In genomic region chr7:131691454-131692130, GRCh38 we compare ENCODE assay signal across 2 cellular contexts.
TF ChIP-seq lines count a peak whose summit lies in the region.

No MANE protein-coding gene starts in this region.

TF ChIP-seq in HEK293, 187 proteins besides CTCF, POLR2A, EP300 and RAD21:
- TF ChIP-seq PRDM2 (tag by site-specific recombination; IDR thresholded peaks at IDR 0.05; ENCODE audit: borderline replicate concordance) (no peak), ZXDB (tag by site-specific recombination; IDR thresholded peaks at IDR 0.05) (no peak), ZSCAN4 (tag by site-specific recombination; IDR thresholded peaks at IDR 0.05) (no peak), ZNF654 (tag by site-specific recombination; IDR thresholded peaks at IDR 0.05; ENCODE audit: low read depth) (no peak), SCRT2 (tag by site-specific recombination; IDR thresholded peaks at IDR 0.05) (peak; percentile 57; the same call in 1 of the 2 replicates)
TF ChIP-seq in HEK293: peak in this region for 1.

TF ChIP-seq in SK-N-SH, 30 proteins besides CTCF, POLR2A, EP300 and RAD21:
- no peak for TF ChIP-seq NFIC (IDR thresholded peaks at IDR 0.05; ENCODE audit: borderline replicate concordance)
- no peak for TF ChIP-seq TEAD4 (IDR thresholded peaks at IDR 0.05; ENCODE audit: borderline replicate concordance, insufficient read depth)
- no peak for TF ChIP-seq NRF1 (IDR thresholded peaks at IDR 0.05; ENCODE audit: low read depth, low read length)
- TF ChIP-seq MEF2A (IDR thresholded peaks at IDR 0.05; ENCODE audit: borderline replicate concordance, low read depth) = no peak
- TF ChIP-seq GATA2 (CRISPR knock-in tag; IDR thresholded peaks at IDR 0.05) = no peak
- no peak for TF ChIP-seq FOXM1 (IDR thresholded peaks at IDR 0.05; ENCODE audit: low read depth)
- TF ChIP-seq YY1 (IDR thresholded peaks at IDR 0.05; ENCODE audit: low read depth) = no peak
- no peak for TF ChIP-seq ELF1 (IDR thresholded peaks at IDR 0.05)
- no peak for TF ChIP-seq SIN3A (IDR thresholded peaks at IDR 0.05; ENCODE audit: borderline replicate concordance, low read depth, low read length)
- no peak for TF ChIP-seq MXI1 (IDR thresholded peaks at IDR 0.05; ENCODE audit: low read depth, low read length)
- no peak for TF ChIP-seq REST (IDR thresholded peaks at IDR 0.05; ENCODE audit: low read depth, low read length)
- no peak for TF ChIP-seq GABPA (IDR thresholded peaks at IDR 0.05; ENCODE audit: low read depth)
- TF ChIP-seq CHD2 (IDR thresholded peaks at IDR 0.05; ENCODE audit: low read length, partially characterized antibody) = no peak
- no peak for TF ChIP-seq JUND (IDR thresholded peaks at IDR 0.05)
- TF ChIP-seq EZH2phosphoT487 (IDR thresholded peaks at IDR 0.05; ENCODE audit: borderline replicate concordance, low read depth) = no peak
- TF ChIP-seq IRF3 (IDR thresholded peaks at IDR 0.05; ENCODE audit: low read depth, low read length) = no peak
- no peak for TF ChIP-seq FOXJ3 (CRISPR knock-in tag; IDR thresholded peaks at IDR 0.05)
- no peak for TF ChIP-seq MAX (IDR thresholded peaks at IDR 0.05; ENCODE audit: low read depth)
- TF ChIP-seq FOSL2 (IDR thresholded peaks at IDR 0.05; ENCODE audit: borderline replicate concordance, low read depth) = no peak
TF ChIP-seq in SK-N-SH: peak in this region for 0.
